In the genomic region with DNA sequence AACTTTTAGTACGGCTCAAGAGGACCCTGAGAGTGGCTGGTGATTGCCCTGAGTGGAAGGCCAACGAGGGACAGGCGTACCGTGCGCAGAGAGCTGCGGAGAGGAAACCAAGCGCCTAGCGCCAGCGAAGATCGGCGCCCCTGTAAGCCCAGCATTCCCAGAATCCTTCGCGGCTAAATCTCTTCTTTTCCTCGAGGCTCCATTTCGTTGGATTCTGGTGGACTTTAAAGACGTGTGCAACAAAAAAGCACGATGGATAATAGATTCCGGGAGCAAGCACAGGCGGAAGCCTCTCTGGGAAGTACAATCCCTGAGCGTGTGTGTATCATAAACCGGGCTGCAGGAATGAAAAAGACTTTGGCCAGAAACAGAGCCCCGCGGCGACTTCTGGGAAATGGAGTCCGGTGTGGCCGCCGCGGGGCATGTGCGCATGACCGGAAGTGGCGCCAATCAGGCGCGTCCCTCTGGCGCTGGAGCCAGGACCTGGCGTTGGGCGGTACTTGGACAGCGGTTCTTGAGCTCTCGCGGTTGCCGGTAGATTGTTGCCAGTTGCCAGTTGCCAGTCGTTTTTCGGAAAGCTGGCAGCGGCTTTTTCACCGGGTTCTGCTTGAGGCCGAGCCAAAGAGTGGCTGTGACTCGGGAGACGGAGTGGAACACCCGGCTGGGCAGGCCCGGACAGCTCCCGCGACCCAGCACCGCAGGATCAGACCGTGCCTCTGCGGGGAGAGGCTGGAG, we compare ENCODE assay signal across 8 cellular contexts. TPM values are rescaled to one million over a fixed set of nuclear protein-coding genes. Genes with fewer than 3 reads are reported as not detected.
A peak's percentile ranks its signal among the peaks of the same experiment; 100 is the strongest.
DNase-seq lines count a peak whose midpoint lies in the region; ATAC-seq and TF ChIP-seq lines count a peak whose summit lies in the region.

A gene (plus strand): TSS at position 449 of the 735 bp plus-strand sequence. CDS start 406 bp downstream, outside the sequence.

- H3K9me3 Mint-ChIP-seq in neural crest cell = no peaks in the 10 kb centered on the region
- no peaks in the 10 kb centered on the region for H3K9me3 Mint-ChIP-seq in stimulated activated naive CD8-positive, alpha-beta T cell treated with anti-CD3 and anti-CD28 coated beads, Interleukin-15, amount 100 ng/mL, for 72 hours

- peaks cover 6% of the 10 kb centered on the region for H3K4me1 ChIP-seq in SJCRH30
- no peaks in the 10 kb centered on the region for H3K4me1 ChIP-seq in foreskin keratinocyte

- peak within 1 kb of the TSS; percentile 99 for H3K27ac Mint-ChIP-seq in neural crest cell (ENCODE audit: unreplicated experiment)
- H3K27ac Mint-ChIP-seq in stimulated activated naive CD8-positive, alpha-beta T cell treated with anti-CD3 and anti-CD28 coated beads, Interleukin-15, amount 100 ng/mL, for 72 hours = peak within 1 kb of the TSS; percentile 98 to 99

- TF ChIP-seq CTCF in HFF-Myc (IDR thresholded peaks at IDR 0.05; ENCODE audit: low read depth, low read length, missing control alignments) = no peak
- TF ChIP-seq CTCF in foreskin keratinocyte (conservative IDR thresholded peaks at IDR 0.05) = no peak
- TF ChIP-seq CTCF in neural crest cell (conservative IDR thresholded peaks at IDR 0.05) = peak; percentile 11

- ATAC-seq in foreskin keratinocyte = peak; percentile 84
- peak; percentile 84 for ATAC-seq in stimulated activated naive CD8-positive, alpha-beta T cell treated with anti-CD3 and anti-CD28 coated beads, Interleukin-15, amount 100 ng/mL, for 72 hours

- peak within 1 kb of the TSS; percentile 82 for H3K27ac ChIP-seq in SJCRH30
- peak within 1 kb of the TSS; percentile 59 for H3K27ac ChIP-seq in foreskin keratinocyte

- H3K4me3 ChIP-seq in HFF-Myc (replicated peaks; ENCODE audit: low read depth, low read length) (peak within 1 kb of the TSS; percentile 94), SJCRH30 (peak within 1 kb of the TSS; percentile 84)

- peak; percentile 98 for DNase-seq in GM03348 (ENCODE audit: low spot score)
- peak; percentile 77 for DNase-seq in HFF-Myc (ENCODE audit: extremely low read depth, low read depth)
- peak; percentile 85 for DNase-seq in MV-4-11 (lab: John Stamatoyannopoulos, UW)
- peak; percentile 93 to 96 for DNase-seq in SJCRH30
- peak; percentile 90 for DNase-seq in activated gamma-delta T cell treated with Interleukin-2 at 50 U/mL for 16 hours
- peak; percentile 82 to 90 for DNase-seq in foreskin keratinocyte
- peak; percentile 91 for DNase-seq in neural crest cell (ENCODE audit: low read depth, low spot score)
- DNase-seq in stimulated activated naive CD8-positive, alpha-beta T cell treated with anti-CD3 and anti-CD28 coated beads, Interleukin-15, amount 100 ng/mL, for 72 hours = peak; percentile 91 to 93

- no peaks in the 10 kb centered on the region for H3K9me3 ChIP-seq in SJCRH30 (replicated peaks)

- no peaks in the 10 kb centered on the region for H3K27me3 Mint-ChIP-seq in neural crest cell (ENCODE audit: low read depth)
- no peaks in the 10 kb centered on the region for H3K27me3 Mint-ChIP-seq in stimulated activated naive CD8-positive, alpha-beta T cell treated with anti-CD3 and anti-CD28 coated beads, Interleukin-15, amount 100 ng/mL, for 72 hours

- peaks cover 7% of the 10 kb centered on the region; the same call in 1 of the 2 replicates for H3K36me3 ChIP-seq in SJCRH30

- H3K27me3 ChIP-seq in SJCRH30 (no peaks in the 10 kb centered on the region), foreskin keratinocyte (no peaks in the 10 kb centered on the region)

- peaks cover 4% of the 10 kb centered on the region for H3K36me3 Mint-ChIP-seq in neural crest cell (ENCODE audit: low read depth)

- H3K4me1 Mint-ChIP-seq in neural crest cell = peaks cover 46% of the 10 kb centered on the region
- peaks cover 55% of the 10 kb centered on the region for H3K4me1 Mint-ChIP-seq in stimulated activated naive CD8-positive, alpha-beta T cell treated with anti-CD3 and anti-CD28 coated beads, Interleukin-15, amount 100 ng/mL, for 72 hours

- peak within 1 kb of the TSS; percentile 94 for H3K4me3 Mint-ChIP-seq in neural crest cell
- peak within 1 kb of the TSS; percentile 98 to 99 for H3K4me3 Mint-ChIP-seq in stimulated activated naive CD8-positive, alpha-beta T cell treated with anti-CD3 and anti-CD28 coated beads, Interleukin-15, amount 100 ng/mL, for 72 hours

RNA-seq across cellular contexts. Expression of the gene that starts here (rescaled TPM):
- total RNA-seq in SJCRH30 (2014; rRNA removed; shearing (Covaris generic)) = 11.7 and 12.1 TPM in 2 replicates
- total RNA-seq in foreskin keratinocyte (8.5 and 9.8 TPM in 2 replicates), neural crest cell (13.2 TPM in 2 replicates)
- 3.0 and 4.7 TPM in 2 replicates for polyA plus RNA-seq in foreskin keratinocyte

Comparison
In these comparisons a context has a peak if more than half of its experiments do, and no peak if none do; other contexts are left out.
1. Peak in every context shown above with its lines: DNase-seq, ATAC-seq, H3K4me3 ChIP-seq and H3K27ac ChIP-seq.